In the genomic region with DNA sequence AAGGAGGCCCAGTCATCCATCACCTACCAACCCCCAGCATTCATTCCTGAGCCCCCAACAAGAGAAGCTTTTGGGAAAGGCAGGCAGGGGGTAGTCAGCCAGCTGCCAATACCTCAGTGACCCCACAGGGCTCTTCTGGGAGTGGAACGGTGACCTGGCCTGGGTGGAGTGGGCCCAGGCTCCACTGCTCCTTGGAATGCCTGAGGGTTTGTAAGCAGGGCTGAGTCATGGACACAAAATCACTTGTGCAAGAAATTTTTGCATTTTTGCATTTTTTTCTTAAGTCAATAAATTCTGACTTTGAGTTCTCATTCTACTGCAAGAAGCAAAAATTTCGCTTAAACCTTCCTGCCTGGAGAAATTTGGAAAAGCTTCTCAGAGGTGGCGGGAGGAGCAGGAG, we compare ENCODE assay signal across 18 cellular contexts. TPM values are rescaled to one million over a fixed set of nuclear protein-coding genes. Genes with fewer than 3 reads are reported as not detected.
DNase-seq lines count a peak whose midpoint lies in the region; ATAC-seq, FAIRE-seq and TF ChIP-seq lines count a peak whose summit lies in the region.
"Had no signal": no experiment of that assay in that cellular context is flagged by ENCODE, and none has a peak within 500 bp of the region (broad histone marks: within the 10 kb centered on the region; RNA-seq: fewer than 3 reads in every experiment).

No MANE protein-coding gene starts in this region.

- TF ChIP-seq EP300 in A549 (IDR thresholded peaks at IDR 0.05): no peak

- TF ChIP-seq POLR2A in A549 (IDR thresholded peaks at IDR 0.05; ENCODE audit: low read length): no peak

- FAIRE-seq in A549 (lab: Jason Lieb, UNC): no peak

- TF ChIP-seq RAD21 in A549 (conservative IDR thresholded peaks at IDR 0.05 in 1 of 2, IDR thresholded peaks at IDR 0.05 in 1 of 2): no peak

- H3K27me3 ChIP-seq in brain microvascular endothelial cell (replicated peaks) (no peaks in the 10 kb centered on the region), lung (ENCODE audit: control insufficient read depth, insufficient read depth) (no peaks in the 10 kb centered on the region), SJCRH30 (no peaks in the 10 kb centered on the region)

- H3K4me3 ChIP-seq in A549: no peak overlapping the region
- no peak overlapping the region for H3K4me3 ChIP-seq in brain microvascular endothelial cell (ENCODE audit: low read depth, low read length)
- H3K4me3 ChIP-seq in lung: no peak overlapping the region
- H3K4me3 ChIP-seq in SJCRH30: no peak overlapping the region
- H3K4me3 ChIP-seq: GM23338, left ventricle myocardium inferior, tibial artery had no signal

- ATAC-seq in A549 (peak in 1 of 2 experiments; percentile 21; a peak in 1 of 6 replicates), lung (ENCODE audit: insufficient read depth, low FRiP score) (peak; percentile 45), HG02870 (IDR thresholded peaks at IDR 0.05; ENCODE audit: unreplicated experiment) (no peak), GM19467 (IDR thresholded peaks at IDR 0.05; ENCODE audit: unreplicated experiment) (no peak), HG03520 (IDR thresholded peaks at IDR 0.05; ENCODE audit: unreplicated experiment) (no peak)
- ATAC-seq: GM23338 had no signal

- H3K27ac ChIP-seq in A549 (peak overlapping the region; percentile 54 to 96; a peak in 5 of 6 replicates), brain microvascular endothelial cell (no peak overlapping the region), lung (ENCODE audit: low read depth in 1 of 2, low read length in 1 of 2) (no peak overlapping the region), SJCRH30 (no peak overlapping the region)
- H3K27ac ChIP-seq: left ventricle myocardium inferior, neutrophil, tibial artery had no signal

- H3K4me2 ChIP-seq in A549: peak overlapping the region; percentile 59
- H3K4me2 ChIP-seq: GM23338 had no signal

- no peaks in the 10 kb centered on the region for H3K36me3 ChIP-seq in brain microvascular endothelial cell (replicated peaks)
- H3K36me3 ChIP-seq in lung (ENCODE audit: control insufficient read depth in 2 of 2, insufficient read depth in 2 of 2, low read length in 2 of 2): no peaks in the 10 kb centered on the region
- H3K36me3 ChIP-seq in SJCRH30: no peaks in the 10 kb centered on the region
- H3K36me3 ChIP-seq: left ventricle myocardium inferior, neutrophil, tibial artery had no signal

- no peaks in the 10 kb centered on the region for H3K9me3 ChIP-seq in A549
- peaks cover 0 to 6% of the 10 kb centered on the region in 2 donors for H3K9me3 ChIP-seq in lung (ENCODE audit: control insufficient read depth in 2 of 2, insufficient read depth in 1 of 2, low read length in 1 of 2)
- H3K9me3 ChIP-seq in SJCRH30 (replicated peaks): no peaks in the 10 kb centered on the region
- H3K9me3 ChIP-seq: neutrophil had no signal

- WGBS in A549 (ENCODE audit: missing lambda C conversion rate): 50% methylated on average over 3 of the region's 3 CpGs
- WGBS in lung, 2 donors: 70 to 80% methylated on average over 3 of the region's 3 CpGs

- CTCF ChIA-PET in A549 (lab: Yijun Ruan, JAX): interaction anchor here (0.6 kb wide), 1 partner anchor 289 kb away, joined by 3 read pairs; no protein-coding TSS in a partner anchor

- in situ Hi-C loops in brain microvascular endothelial cell (cut with HindIII; ENCODE audit: low pct_ligation_motif_present, low sequenced_read_pairs): no loop called here

- POLR2A ChIA-PET in A549 (lab: Yijun Ruan, JAX): no interaction called here

- H3K4me1 ChIP-seq in A549 (peaks cover 67% of the 10 kb centered on the region), lung (ENCODE audit: control insufficient read depth in 2 of 2, insufficient read depth in 2 of 2, low read length in 2 of 2) (peaks cover 0 to 7% of the 10 kb centered on the region in 2 donors), SJCRH30 (peaks cover 20% of the 10 kb centered on the region)

- TF ChIP-seq CTCF in A549 (IDR thresholded peaks at IDR 0.05): no peak
- no peak for TF ChIP-seq CTCF in brain microvascular endothelial cell (IDR thresholded peaks at IDR 0.05; ENCODE audit: low read depth, low read length, missing control alignments)
- TF ChIP-seq CTCF in lung (IDR thresholded peaks at IDR 0.05; ENCODE audit: control extremely low read depth, extremely low read depth): no peak

- DNase-seq in A549 (ENCODE audit: low read depth in 1 of 2, low spot score in 1 of 2): peak in 1 of 2 experiments; percentile 33
- peak; percentile 35 for DNase-seq in HK-2 (ENCODE audit: unreplicated experiment)
- peak; percentile 62 for DNase-seq in brain microvascular endothelial cell
- DNase-seq in lung (ENCODE audit: low spot score): no peak
- no peak for DNase-seq in SJCRH30
- DNase-seq: AML-193, dermis blood vessel endothelial cell, DMS79 treated with DMSO at 0.1 percent for 48 hours, glutamatergic neuron, left ventricle myocardium inferior, NCI-H1092, NCI-H2227 treated with DMSO at 0.1 percent for 48 hours, tibial artery had no signal

TF ChIP-seq in A549, 52 proteins besides CTCF, POLR2A, EP300 and RAD21:
- TF ChIP-seq CHD4 (IDR thresholded peaks at IDR 0.05; ENCODE audit: borderline replicate concordance) (no peak), FOXS1 (CRISPR knock-in tag; IDR thresholded peaks at IDR 0.05) (no peak), NR3C1 (IDR thresholded peaks at IDR 0.05) (no peak), FOSL2 (IDR thresholded peaks at IDR 0.05) (no peak), FOSL2 (CRISPR knock-in tag; IDR thresholded peaks at IDR 0.05) (peak; percentile 57), CEBPB (IDR thresholded peaks at IDR 0.05) (peak in 1 of 2 experiments; percentile 55; a peak in 2 of 4 replicates), KDM1A (IDR thresholded peaks at IDR 0.05; ENCODE audit: low read depth) (no peak), MAZ (IDR thresholded peaks at IDR 0.05; ENCODE audit: borderline replicate concordance, low read depth, low read length) (no peak), MAFK (IDR thresholded peaks at IDR 0.05; ENCODE audit: partially characterized antibody) (peak; percentile 53), NFE2L2 (conservative IDR thresholded peaks at IDR 0.05; ENCODE audit: low read length) (no peak)
- TF ChIP-seq, protein P1, sequence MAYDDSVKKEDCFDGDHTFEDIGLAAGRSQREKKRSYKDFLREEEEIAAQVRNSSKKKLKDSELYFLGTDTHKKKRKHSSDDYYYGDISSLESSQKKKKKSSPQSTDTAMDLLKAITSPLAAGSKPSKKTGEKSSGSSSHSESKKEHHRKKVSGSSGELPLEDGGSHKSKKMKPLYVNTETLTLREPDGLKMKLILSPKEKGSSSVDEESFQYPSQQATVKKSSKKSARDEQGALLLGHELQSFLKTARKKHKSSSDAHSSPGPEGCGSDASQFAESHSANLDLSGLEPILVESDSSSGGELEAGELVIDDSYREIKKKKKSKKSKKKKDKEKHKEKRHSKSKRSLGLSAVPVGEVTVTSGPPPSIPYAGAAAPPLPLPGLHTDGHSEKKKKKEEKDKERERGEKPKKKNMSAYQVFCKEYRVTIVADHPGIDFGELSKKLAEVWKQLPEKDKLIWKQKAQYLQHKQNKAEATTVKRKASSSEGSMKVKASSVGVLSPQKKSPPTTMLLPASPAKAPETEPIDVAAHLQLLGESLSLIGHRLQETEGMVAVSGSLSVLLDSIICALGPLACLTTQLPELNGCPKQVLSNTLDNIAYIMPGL (CRISPR knock-in tag; IDR thresholded peaks at IDR 0.05; ENCODE audit: borderline replicate concordance): no peak

RNA-seq across cellular contexts. Expression of gene SORCS2, which starts 18.5 kb away (rescaled TPM):
- 1.4 and 2.3 TPM in 2 replicates for polyA plus RNA-seq in A549 (2011; rRNA removed)
- polyA plus RNA-seq in A549 (2012; cell fraction: cytosol; rRNA removed): 1.5 and 1.8 TPM in 2 replicates
- polyA plus RNA-seq in A549 (2012; cell fraction: nucleus; rRNA removed): 6.5 and 7.7 TPM in 2 replicates
- 4.3 to 5.1 TPM (median 4.6 TPM) in 3 replicates for polyA plus RNA-seq in A549 (2017; fragmentation: RNase III; extraction: RNeasy Plus Mini Kit Qiagen cat#74134 plus additional on column Dnase treatment)
- 1.6 and 2.1 TPM in 2 replicates for polyA minus RNA-seq in A549 (2011; rRNA and poly(A)+ RNA removed)
- 1 to 10 TPM; 2.7 to 7.7 TPM for total RNA-seq in lung
- polyA plus RNA-seq in lung: 1 to 10 TPM; 2.2 to 2.3 TPM
- total RNA-seq in SJCRH30 (2014; rRNA removed; shearing (Covaris generic)): 1.1 and 1.4 TPM in 2 replicates

Comparison
In these comparisons a context has a peak if more than half of its experiments do, and no peak if none do; other contexts are left out.
1. DNase-seq: peak in HK-2 (single experiment) and brain microvascular endothelial cell (single experiment); none in lung (single experiment) and SJCRH30 (0 of 2).
2. H3K27ac ChIP-seq: peak in A549 (2 of 2); none in brain microvascular endothelial cell (single experiment), lung (0 of 2) and SJCRH30 (single experiment).